Comparison of ENCODE assay signal across 23 cellular contexts in genomic region chr3:71156062-71156665, GRCh38.
DNase-seq lines count a peak whose midpoint lies in the region; ATAC-seq, FAIRE-seq and TF ChIP-seq lines count a peak whose summit lies in the region.
"Had no signal": no experiment of that assay in that cellular context is flagged by ENCODE, and none has a peak within 500 bp of the region (broad histone marks: within the 10 kb centered on the region; RNA-seq: fewer than 3 reads in every experiment).

No MANE protein-coding gene starts in this region.

- peaks cover 27% of the 10 kb centered on the region for H3K4me1 ChIP-seq in CD4-positive, CD25-positive, alpha-beta regulatory T cell (ENCODE audit: control insufficient read depth, insufficient read depth, low read length, poor library complexity, severe bottlenecking)
- H3K4me1 ChIP-seq in H9 (ENCODE audit: insufficient read depth, low read length), result peaks cover 16% of the 10 kb centered on the region
- peaks cover 5% of the 10 kb centered on the region for H3K4me1 ChIP-seq in keratinocyte (ENCODE audit: control insufficient read depth, extremely low read depth, insufficient read depth, low read length)
- H3K4me1 ChIP-seq: esophagus squamous epithelium, testis had no signal

- H3K4me2 ChIP-seq in H9 (ENCODE audit: insufficient read depth, insufficient read length, low read length), result no peak overlapping the region
- H3K4me2 ChIP-seq in keratinocyte (ENCODE audit: control insufficient read depth, extremely low read depth, insufficient read depth, low read depth, low read length), result no peak overlapping the region

- no peak overlapping the region for H4K91ac ChIP-seq in H9 (ENCODE audit: insufficient read length, low read depth, low read length)

- no peaks in the 10 kb centered on the region for H3K9me1 ChIP-seq in keratinocyte (ENCODE audit: control insufficient read depth, extremely low read depth, insufficient read depth, low read length)

- FAIRE-seq in keratinocyte (lab: Jason Lieb, UNC), result peak; percentile 75

- H3K79me2 ChIP-seq in H9 (ENCODE audit: insufficient read depth, low read length) (no peaks in the 10 kb centered on the region), keratinocyte (ENCODE audit: control insufficient read depth, insufficient read depth, low read length) (no peaks in the 10 kb centered on the region)

- H3K9me3 Mint-ChIP-seq in CD4-positive, CD25-positive, alpha-beta regulatory T cell, result peaks cover 0 to 3% (median 0%) of the 10 kb centered on the region in 7 donors
- H3K9me3 Mint-ChIP-seq in H9 (peaks cover 0 to 5% of the 10 kb centered on the region in 2 experiments; a peak in 3 of 5 replicates), endothelial cell (ENCODE audit: unreplicated experiment) (no peaks in the 10 kb centered on the region)
- H3K9me3 Mint-ChIP-seq in activated T-helper 17 cell treated with anti-CD3 and anti-CD28 coated beads, Interleukin-2, amount 50 U/mL, for 72 hours, result peaks cover under 1% of the 10 kb centered on the region
- peaks cover 17% of the 10 kb centered on the region for H3K9me3 Mint-ChIP-seq in activated T-helper 1 cell treated with anti-CD3 and anti-CD28 coated beads, Interleukin-12 subunit alpha, Interleukin-12 subunit beta, Interleukin-2, Interleukin-4 antibody, amounts not matched to agents 30 ng/mL and 10 ng/mL and 1 ng/mL, durations not matched to agents 14 hours and 24 hours and 36 hours

- H3K56ac ChIP-seq in H9 (ENCODE audit: insufficient read length, low read depth, low read length), result no peak overlapping the region

- H2BK20ac ChIP-seq in H9 (ENCODE audit: low read depth, low read length, poor library complexity, severe bottlenecking), result no peak overlapping the region

- no peaks in the 10 kb centered on the region for H3K9me3 ChIP-seq in CD4-positive, CD25-positive, alpha-beta regulatory T cell (ENCODE audit: control insufficient read depth in 2 of 2, low read length in 2 of 2)
- H3K9me3 ChIP-seq in H9 (ENCODE audit: control insufficient read depth, low read depth, low read length), result no peaks in the 10 kb centered on the region
- H3K9me3 ChIP-seq in keratinocyte (ENCODE audit: control insufficient read depth, low read depth, low read length), result no peaks in the 10 kb centered on the region
- H3K9me3 ChIP-seq: esophagus squamous epithelium, testis had no signal

- no peak overlapping the region for H2AK5ac ChIP-seq in H9 (ENCODE audit: insufficient read length, low read length)

- intact Hi-C loops in activated T-helper 1 cell treated with anti-CD3 and anti-CD28 coated beads, Interleukin-12 subunit alpha, Interleukin-12 subunit beta, Interleukin-2, Interleukin-4 antibody, amounts not matched to agents 30 ng/mL and 10 ng/mL and 1 ng/mL, durations not matched to agents 14 hours and 24 hours and 36 hours (cut with micrococcal nuclease), result no loop called here

- no peak overlapping the region for H3K23ac ChIP-seq in H9 (ENCODE audit: insufficient read length, low read depth, low read length)

- no peak overlapping the region for H2BK15ac ChIP-seq in H9 (ENCODE audit: low read depth, low read length)

- H3K23me2 ChIP-seq in H9 (ENCODE audit: insufficient read length, low read depth, low read length, poor library complexity, severe bottlenecking), result no peaks in the 10 kb centered on the region

- H3K9ac ChIP-seq in H9 (ENCODE audit: extremely low read depth, insufficient read length, low read length) (no peak overlapping the region), keratinocyte (ENCODE audit: control insufficient read depth, extremely low read depth, insufficient read depth, low read length) (no peak overlapping the region)

- no peak for ATAC-seq in CD4-positive, CD25-positive, alpha-beta regulatory T cell (ENCODE audit: low read depth in 2 of 2)
- no peak for ATAC-seq in activated T-helper 17 cell treated with anti-CD3 and anti-CD28 coated beads, Interleukin-2, amount 50 U/mL, for 72 hours (replicated peaks)
- no peak for ATAC-seq in HG03469 (IDR thresholded peaks at IDR 0.05; ENCODE audit: unreplicated experiment)
- ATAC-seq: left ventricle myocardium superior had no signal

- dilution Hi-C loops in keratinocyte (cut with MboI; ENCODE audit: extremely low pct_ligation_motif_present, low sequenced_read_pairs), result no loop called here

- peak overlapping the region; percentile 73 to 94 (median 77) for H3K27ac Mint-ChIP-seq in CD4-positive, CD25-positive, alpha-beta regulatory T cell
- H3K27ac Mint-ChIP-seq in H9 (peak overlapping the region; percentile 47 to 63 (median 53); a peak in 5 of 7 replicates), endothelial cell (ENCODE audit: unreplicated experiment) (no peak overlapping the region)
- H3K27ac Mint-ChIP-seq in activated T-helper 17 cell treated with anti-CD3 and anti-CD28 coated beads, Interleukin-2, amount 50 U/mL, for 72 hours, result peak overlapping the region; percentile 23
- H3K27ac Mint-ChIP-seq in activated T-helper 1 cell treated with anti-CD3 and anti-CD28 coated beads, Interleukin-12 subunit alpha, Interleukin-12 subunit beta, Interleukin-2, Interleukin-4 antibody, amounts not matched to agents 30 ng/mL and 10 ng/mL and 1 ng/mL, durations not matched to agents 14 hours and 24 hours and 36 hours, result no peak overlapping the region
- H3K27ac Mint-ChIP-seq: activated CD4-positive, alpha-beta memory T cell treated with anti-CD3 and anti-CD28 coated beads, Interleukin-2, amount 10 ng/mL, durations not matched to agents 7 days and 5 days; HFFc6 had no signal

- H3K79me1 ChIP-seq in H9 (ENCODE audit: insufficient read depth, low read depth, low read length, poor library complexity, severe bottlenecking), result no peaks in the 10 kb centered on the region

- no CpG with 5 or more reads among the region's 1 CpG for WGBS in H9 (ENCODE audit: extremely low coverage, insufficient read length, low lambda C conversion rate)

- H3K4me1 Mint-ChIP-seq in CD4-positive, CD25-positive, alpha-beta regulatory T cell, result peaks cover 23 to 89% (median 58%) of the 10 kb centered on the region in 4 donors
- H3K4me1 Mint-ChIP-seq in H9, result peaks cover 52% of the 10 kb centered on the region in 2 experiments
- peaks cover 14% of the 10 kb centered on the region for H3K4me1 Mint-ChIP-seq in activated T-helper 17 cell treated with anti-CD3 and anti-CD28 coated beads, Interleukin-2, amount 50 U/mL, for 72 hours
- H3K4me1 Mint-ChIP-seq in endothelial cell (ENCODE audit: unreplicated experiment), result no peaks in the 10 kb centered on the region
- H3K4me1 Mint-ChIP-seq in activated T-helper 1 cell treated with anti-CD3 and anti-CD28 coated beads, Interleukin-12 subunit alpha, Interleukin-12 subunit beta, Interleukin-2, Interleukin-4 antibody, amounts not matched to agents 30 ng/mL and 10 ng/mL and 1 ng/mL, durations not matched to agents 14 hours and 24 hours and 36 hours (ENCODE audit: low read depth), result peaks cover 15% of the 10 kb centered on the region

- no peak overlapping the region for H3K4ac ChIP-seq in H9 (ENCODE audit: low read depth, low read length)

- H4K5ac ChIP-seq in H9 (ENCODE audit: insufficient read length, low read depth, low read length), result no peak overlapping the region

- H3T11ph ChIP-seq in H9 (ENCODE audit: low read length), result no peak overlapping the region

- peak overlapping the region; percentile 48 for H3K27ac ChIP-seq in CD4-positive, CD25-positive, alpha-beta regulatory T cell (ENCODE audit: insufficient read depth, low read length, poor library complexity, severe bottlenecking)
- no peak overlapping the region for H3K27ac ChIP-seq in H9 (ENCODE audit: insufficient read length, low read depth, low read length)
- no peak overlapping the region for H3K27ac ChIP-seq in keratinocyte (ENCODE audit: control insufficient read depth, insufficient read depth, low read length)
- H3K27ac ChIP-seq: dorsolateral prefrontal cortex, esophagus squamous epithelium, testis had no signal

- no peak overlapping the region for H2BK5ac ChIP-seq in H9 (ENCODE audit: insufficient read length, low read length)

- peak overlapping the region in 2 of 4 donors; percentile 10 to 31 for H3K4me3 Mint-ChIP-seq in CD4-positive, CD25-positive, alpha-beta regulatory T cell
- H3K4me3 Mint-ChIP-seq in H9 (no peak overlapping the region), endothelial cell (ENCODE audit: unreplicated experiment) (no peak overlapping the region)
- H3K4me3 Mint-ChIP-seq in activated T-helper 17 cell treated with anti-CD3 and anti-CD28 coated beads, Interleukin-2, amount 50 U/mL, for 72 hours, result no peak overlapping the region
- no peak overlapping the region for H3K4me3 Mint-ChIP-seq in activated T-helper 1 cell treated with anti-CD3 and anti-CD28 coated beads, Interleukin-12 subunit alpha, Interleukin-12 subunit beta, Interleukin-2, Interleukin-4 antibody, amounts not matched to agents 30 ng/mL and 10 ng/mL and 1 ng/mL, durations not matched to agents 14 hours and 24 hours and 36 hours
- H3K4me3 Mint-ChIP-seq: activated CD4-positive, alpha-beta memory T cell treated with anti-CD3 and anti-CD28 coated beads, Interleukin-2, amount 10 ng/mL, durations not matched to agents 7 days and 5 days; HFFc6 had no signal

- H2AFZ ChIP-seq in H9 (ENCODE audit: low read length) (no peak overlapping the region), keratinocyte (ENCODE audit: control insufficient read depth, low read length) (no peak overlapping the region)

- H2BK120ac ChIP-seq in H9 (ENCODE audit: low read depth, low read length, poor library complexity, severe bottlenecking), result no peak overlapping the region

- H3K14ac ChIP-seq in H9 (ENCODE audit: insufficient read depth, low read length), result no peak overlapping the region

- TF ChIP-seq CTCF in H9 (conservative IDR thresholded peaks at IDR 0.05), result no peak
- TF ChIP-seq CTCF in keratinocyte (optimal IDR thresholded peaks at IDR 0.05 in 1 of 3, IDR thresholded peaks at IDR 0.05 in 1 of 3, conservative IDR thresholded peaks at IDR 0.05 in 1 of 3; ENCODE audit: extremely low read depth in 1 of 3, insufficient read depth in 2 of 3, low read length in 3 of 3), result no peak
- no peak for TF ChIP-seq CTCF in endothelial cell (IDR thresholded peaks at IDR 0.05; ENCODE audit: unreplicated experiment)

- H3K36me3 Mint-ChIP-seq in CD4-positive, CD25-positive, alpha-beta regulatory T cell, result peaks cover 27% of the 10 kb centered on the region
- H3K36me3 Mint-ChIP-seq in H9 (ENCODE audit: insufficient read depth in 1 of 3, low read depth in 3 of 3), result peaks cover 2 to 5% (median 5%) of the 10 kb centered on the region in 3 experiments; a peak in 5 of 7 replicates
- peaks cover 4% of the 10 kb centered on the region for H3K36me3 Mint-ChIP-seq in activated T-helper 17 cell treated with anti-CD3 and anti-CD28 coated beads, Interleukin-2, amount 50 U/mL, for 72 hours (ENCODE audit: low read depth)
- H3K36me3 Mint-ChIP-seq in endothelial cell (ENCODE audit: low read depth, unreplicated experiment), result no peaks in the 10 kb centered on the region
- H3K36me3 Mint-ChIP-seq in activated T-helper 1 cell treated with anti-CD3 and anti-CD28 coated beads, Interleukin-12 subunit alpha, Interleukin-12 subunit beta, Interleukin-2, Interleukin-4 antibody, amounts not matched to agents 30 ng/mL and 10 ng/mL and 1 ng/mL, durations not matched to agents 14 hours and 24 hours and 36 hours (ENCODE audit: low read depth), result peaks cover 2% of the 10 kb centered on the region

- H3K27me3 Mint-ChIP-seq in CD4-positive, CD25-positive, alpha-beta regulatory T cell, result no peaks in the 10 kb centered on the region
- no peaks in the 10 kb centered on the region for H3K27me3 Mint-ChIP-seq in H9 (ENCODE audit: low read depth)
- no peaks in the 10 kb centered on the region for H3K27me3 Mint-ChIP-seq in activated T-helper 17 cell treated with anti-CD3 and anti-CD28 coated beads, Interleukin-2, amount 50 U/mL, for 72 hours
- H3K27me3 Mint-ChIP-seq in endothelial cell (ENCODE audit: unreplicated experiment), result no peaks in the 10 kb centered on the region
- H3K27me3 Mint-ChIP-seq in activated T-helper 1 cell treated with anti-CD3 and anti-CD28 coated beads, Interleukin-12 subunit alpha, Interleukin-12 subunit beta, Interleukin-2, Interleukin-4 antibody, amounts not matched to agents 30 ng/mL and 10 ng/mL and 1 ng/mL, durations not matched to agents 14 hours and 24 hours and 36 hours (ENCODE audit: insufficient read depth), result peaks cover 17% of the 10 kb centered on the region
- H3K27me3 Mint-ChIP-seq: activated CD4-positive, alpha-beta memory T cell treated with anti-CD3 and anti-CD28 coated beads, Interleukin-2, amount 10 ng/mL, durations not matched to agents 7 days and 5 days had no signal

- H3K4me3 ChIP-seq in CD4-positive, CD25-positive, alpha-beta regulatory T cell (ENCODE audit: low read depth, low read length), result no peak overlapping the region
- H3K4me3 ChIP-seq in keratinocyte (ENCODE audit: control insufficient read depth in 2 of 3, extremely low read depth in 1 of 3, insufficient read depth in 2 of 3, low read depth in 1 of 3, low read length in 3 of 3), result no peak overlapping the region
- H3K4me3 ChIP-seq: dorsolateral prefrontal cortex, esophagus squamous epithelium, testis had no signal

- H3K36me3 ChIP-seq in CD4-positive, CD25-positive, alpha-beta regulatory T cell (ENCODE audit: control insufficient read depth, insufficient read depth, low read length), result peaks cover 8% of the 10 kb centered on the region
- no peaks in the 10 kb centered on the region for H3K36me3 ChIP-seq in keratinocyte (ENCODE audit: control insufficient read depth in 2 of 2, extremely low read depth in 1 of 2, insufficient read depth in 2 of 2, low read length in 2 of 2)
- H3K36me3 ChIP-seq: esophagus squamous epithelium had no signal

- no peak overlapping the region for H4K8ac ChIP-seq in H9 (replicated peaks; ENCODE audit: insufficient read length, low read depth, low read length)

- H2BK12ac ChIP-seq in H9 (ENCODE audit: insufficient read length, low read depth, low read length), result no peak overlapping the region

- DNase-seq in CD4-positive, CD25-positive, alpha-beta regulatory T cell, result no peak
- DNase-seq in H9 (no peak), keratinocyte (ENCODE audit: low read depth, low spot score) (peak; percentile 23), NOMO-1 treated with dmso at 0.1 percent for 144 hours (lab: John Stamatoyannopoulos, UW; ENCODE audit: unreplicated experiment) (no peak), endothelial cell (ENCODE audit: low spot score) (no peak)
- no peak for DNase-seq in activated T-helper 1 cell treated with anti-CD3 and anti-CD28 coated beads, Interleukin-12 subunit alpha, Interleukin-12 subunit beta, Interleukin-2, Interleukin-4 antibody, amounts not matched to agents 30 ng/mL and 10 ng/mL and 1 ng/mL, durations not matched to agents 14 hours and 24 hours and 36 hours (ENCODE audit: low spot score)
- DNase-seq: activated CD4-positive, alpha-beta memory T cell treated with anti-CD3 and anti-CD28 coated beads, Interleukin-2, amount 10 ng/mL, durations not matched to agents 7 days and 5 days; central memory CD4-positive, alpha-beta T cell; DMS79 treated with DMSO at 0.1 percent for 48 hours; dorsolateral prefrontal cortex; esophagus squamous epithelium; HFFc6; Karpas-422; left ventricle myocardium superior; NCI-H1048; NCI-H2029; NCI-H446; nucleus accumbens; retina; SHP77; testis had no signal

- no peaks in the 10 kb centered on the region for H3K27me3 ChIP-seq in CD4-positive, CD25-positive, alpha-beta regulatory T cell (ENCODE audit: control insufficient read depth, insufficient read depth, low read length)
- H3K27me3 ChIP-seq in H9 (ENCODE audit: insufficient read depth, low read length) (no peaks in the 10 kb centered on the region), keratinocyte (ENCODE audit: control insufficient read depth, extremely low read depth, insufficient read depth, low read length) (no peaks in the 10 kb centered on the region)
- H3K27me3 ChIP-seq: dorsolateral prefrontal cortex, esophagus squamous epithelium, testis had no signal

- H4K20me1 ChIP-seq in H9 (ENCODE audit: control insufficient read depth, insufficient read depth, insufficient read length) (no peaks in the 10 kb centered on the region), keratinocyte (ENCODE audit: control insufficient read depth, extremely low read depth, insufficient read depth, low read length) (no peaks in the 10 kb centered on the region)

- H3K18ac ChIP-seq in H9 (ENCODE audit: insufficient read length, low read depth, low read length), result no peak overlapping the region

Comparison
In these comparisons a context has a peak if more than half of its experiments do, and no peak if none do; other contexts are left out.
1. H3K27ac Mint-ChIP-seq: peak in CD4-positive, CD25-positive, alpha-beta regulatory T cell (3 of 3), H9 (3 of 3) and activated T-helper 17 cell treated with anti-CD3 and anti-CD28 coated beads, Interleukin-2, amount 50 U/mL, for 72 hours (single experiment); none in endothelial cell (single experiment) and activated T-helper 1 cell treated with anti-CD3 and anti-CD28 coated beads, Interleukin-12 subunit alpha, Interleukin-12 subunit beta, Interleukin-2, Interleukin-4 antibody, amounts not matched to agents 30 ng/mL and 10 ng/mL and 1 ng/mL, durations not matched to agents 14 hours and 24 hours and 36 hours (single experiment).